ENCODE assay signal across 8 cellular contexts in the genomic region with DNA sequence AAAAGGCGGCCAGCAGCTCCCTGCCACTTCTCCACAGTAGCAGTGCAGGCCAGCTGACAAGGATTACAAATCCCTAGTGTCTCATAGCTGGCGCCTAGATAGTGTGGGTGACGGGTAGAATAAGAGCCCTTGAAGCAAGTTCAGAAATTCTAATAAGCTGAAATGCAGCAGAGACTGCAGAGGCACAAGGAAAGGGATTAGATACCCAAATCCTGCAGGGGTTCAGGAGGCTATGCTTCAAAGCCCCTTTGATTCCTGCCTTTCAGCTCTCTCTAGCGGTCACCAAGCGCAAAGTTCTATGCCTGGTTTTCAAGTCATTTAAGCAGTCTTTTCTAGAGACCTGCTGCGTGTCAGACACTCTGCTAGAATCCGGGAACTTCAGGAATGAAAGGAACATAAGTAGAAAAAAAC.
DNase-seq lines count a peak whose midpoint lies in the region; ATAC-seq and TF ChIP-seq lines count a peak whose summit lies in the region.

No MANE protein-coding gene starts in this region.

- H3K27me3 ChIP-seq in Peyer's patch (no peaks in the 10 kb centered on the region), layer of hippocampus (ENCODE audit: control insufficient read depth, insufficient read depth, low read length) (no peaks in the 10 kb centered on the region)

- H3K4me1 ChIP-seq in Peyer's patch = peaks cover 0 to 4% (median 0%) of the 10 kb centered on the region in 4 donors

- no peak for TF ChIP-seq POLR2A in Peyer's patch (IDR thresholded peaks at IDR 0.05)

- DNase-seq in NCI-H2107 treated with DMSO at 0.1 percent for 48 hours (lab: John Stamatoyannopoulos, UW; ENCODE audit: unreplicated experiment) (peak; percentile 46), NCI-H2107 (lab: John Stamatoyannopoulos, UW) (no peak), Peyer's patch (peak in 1 of 3 donors; percentile 52), dedifferentiated amniotic fluid mesenchymal stem cell (ENCODE audit: extremely low spot score) (peak; percentile 51), substantia nigra (lab: John Stamatoyannopoulos, UW) (peak in 25 of 49 donors; percentile 1 to 35 (median 10))

- peak overlapping the region; percentile 44 to 59 (median 50) for H3K4me3 ChIP-seq in Peyer's patch

- H3K27ac ChIP-seq in Peyer's patch (peak overlapping the region in 3 of 4 donors; percentile 78 to 93 (median 92)), layer of hippocampus (ENCODE audit: low read depth, low read length) (peak overlapping the region; percentile 73), substantia nigra (ENCODE audit: low read depth, low read length, poor library complexity, severe bottlenecking) (no peak overlapping the region)

- ATAC-seq in HG03045 (IDR thresholded peaks at IDR 0.05; ENCODE audit: unreplicated experiment) = peak; percentile 26
- ATAC-seq in esophagus mucosa = no peak

- TF ChIP-seq CTCF in Peyer's patch (IDR thresholded peaks at IDR 0.05) = peak in 3 of 6 experiments; percentile 40 to 45 (median 45)

- H3K36me3 ChIP-seq in Peyer's patch = no peaks in the 10 kb centered on the region

- no peaks in the 10 kb centered on the region for H3K9me3 ChIP-seq in Peyer's patch
